Comparison of ENCODE assay signal across 1 cellular context in the genomic region with DNA sequence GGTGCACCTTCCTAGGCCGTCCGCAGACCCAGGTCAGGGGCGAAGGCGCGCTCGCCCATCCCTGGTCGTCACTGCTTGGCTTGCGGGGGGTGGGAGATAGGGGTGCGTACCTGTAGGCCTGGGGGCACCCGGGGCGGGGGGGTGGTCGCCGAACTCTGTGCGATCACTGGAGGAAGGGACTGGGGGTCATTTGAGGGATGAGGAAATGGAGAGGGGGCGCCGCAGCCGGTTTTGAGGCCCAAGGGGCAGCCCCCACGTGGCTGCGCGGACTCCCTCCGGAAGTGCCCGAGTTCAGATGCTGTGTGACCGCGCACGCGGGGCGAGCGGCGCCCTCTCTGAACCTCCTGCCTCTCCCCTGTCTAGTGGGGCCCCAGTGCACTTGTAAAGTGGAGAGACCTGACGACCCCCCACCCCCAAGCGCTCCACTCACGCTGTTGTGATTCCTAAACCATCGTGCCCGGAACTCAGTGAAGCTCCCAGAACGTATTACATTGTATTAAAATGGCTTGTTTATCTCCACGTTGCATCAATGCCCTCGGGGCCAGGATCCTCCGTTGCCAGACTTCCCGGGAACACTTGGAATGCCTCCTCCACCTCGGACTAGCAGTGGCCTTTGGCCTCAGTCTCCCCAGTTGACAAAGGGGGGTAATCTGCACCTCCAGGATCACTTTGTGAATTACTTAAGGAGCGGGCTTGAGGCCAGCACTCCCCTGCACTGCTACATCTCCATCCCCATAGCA.
TF ChIP-seq lines count a peak whose summit lies in the region.

No MANE protein-coding gene starts in this region.

TF ChIP-seq in SK-N-SH treated with all-trans-retinoic acid at 6 μM for 48 hours, 23 proteins besides CTCF, POLR2A, EP300 and RAD21 (continued from another document):
- TF ChIP-seq PATZ1 (CRISPR knock-in tag; IDR thresholded peaks at IDR 0.05; ENCODE audit: borderline replicate concordance) (no peak), ZNF70 (CRISPR knock-in tag; IDR thresholded peaks at IDR 0.05) (no peak)
